ENCODE assay signal across 28 cellular contexts in genomic region chr11:33832676-33833075, GRCh38.
"Had no signal": no experiment of that assay in that cellular context is flagged by ENCODE, and none has a peak within 500 bp of the region (broad histone marks: within the 10 kb centered on the region; RNA-seq: fewer than 3 reads in every experiment).

No MANE protein-coding gene starts in this region.

- H3K27me3 ChIP-seq: testis, uterus, vagina had no signal

- H3K4me3 Mint-ChIP-seq: stimulated activated effector memory CD8-positive, alpha-beta T cell treated with anti-CD3 and anti-CD28 coated beads, Interleukin-12 subunit alpha, Interleukin-12 subunit beta, amount 100 ng/mL, for 72 hours; stimulated activated memory B cell treated with anti-CD40 and anti-IgM and Interleukin-4, amounts not matched to agents 10 μg/mL and 1 μg/mL and 100 μg/mL, for 72 hours; stimulated activated naive B cell treated with anti-CD40 and anti-IgM and Interleukin-4, amounts not matched to agents 10 μg/mL and 1 μg/mL and 100 μg/mL, for 72 hours; stimulated activated naive CD8-positive, alpha-beta T cell treated with anti-CD3 and anti-CD28 coated beads, Interleukin-15, amount 100 ng/mL, for 72 hours; stimulated activated naive CD8-positive, alpha-beta T cell treated with anti-CD3 and anti-CD28 coated beads, Interleukin-15, Interleukin-2, amounts not matched to agents 100 ng/mL and 50 ng/mL, for 24 hours; type B pancreatic cell had no signal

- ATAC-seq: stimulated activated effector memory CD8-positive, alpha-beta T cell treated with anti-CD3 and anti-CD28 coated beads, Interleukin-12 subunit alpha, Interleukin-12 subunit beta, amount 100 ng/mL, for 72 hours; stimulated activated memory B cell treated with anti-CD40 and anti-IgM and Interleukin-4, amounts not matched to agents 10 μg/mL and 1 μg/mL and 100 μg/mL, for 72 hours; stimulated activated naive B cell treated with anti-CD40 and anti-IgM and Interleukin-4, amounts not matched to agents 10 μg/mL and 1 μg/mL and 100 μg/mL, for 72 hours; stimulated activated naive CD8-positive, alpha-beta T cell treated with anti-CD3 and anti-CD28 coated beads, Interleukin-15, amount 100 ng/mL, for 72 hours; stimulated activated naive CD8-positive, alpha-beta T cell treated with anti-CD3 and anti-CD28 coated beads, Interleukin-15, Interleukin-2, amounts not matched to agents 100 U/mL and 50 U/mL, for 24 hours; upper lobe of right lung had no signal

- H3K4me3 ChIP-seq: stomach, suprapubic skin, testis, thoracic aorta, thyroid gland, tibial artery, tibial nerve, transverse colon, upper lobe of left lung, upper lobe of right lung, uterus, vagina had no signal

- DNase-seq: stimulated activated CD4-positive, alpha-beta T cell treated with anti-CD3 and anti-CD28 coated beads, Interleukin-2, amount 100 ng/mL, for 48 hours; stimulated activated CD4-positive, alpha-beta T cell treated with anti-CD3 and anti-CD28 coated beads, Interleukin-4, amount 100 ng/mL, for 1 hour; stimulated activated CD4-positive, alpha-beta T cell treated with anti-CD3 and anti-CD28 coated beads, Interleukin-4, amount 100 ng/mL, for 24 hours; stimulated activated CD4-positive, alpha-beta T cell treated with anti-CD3 and anti-CD28 coated beads, Interleukin-4, amount 100 ng/mL, for 4 hours; stimulated activated CD8-positive, alpha-beta memory T cell treated with anti-CD3 and anti-CD28 coated beads, Interleukin-4, amount 100 ng/mL, for 48 hours; stimulated activated naive B cell treated with anti-CD40 and anti-IgM and Interleukin-4, amounts not matched to agents 10 μg/mL and 1 μg/mL and 100 μg/mL, for 72 hours; stimulated activated naive CD4-positive, alpha-beta T cell; stimulated activated naive CD4-positive, alpha-beta T cell treated with Interleukin-2 at 50 U/mL for 16 hours; stimulated activated naive CD8-positive, alpha-beta T cell treated with anti-CD3 and anti-CD28 coated beads, Interleukin-15, amount 100 ng/mL, for 72 hours; stimulated activated naive CD8-positive, alpha-beta T cell treated with anti-CD3 and anti-CD28 coated beads, Interleukin-15, Interleukin-2, amounts not matched to agents 100 U/mL and 50 U/mL, for 24 hours; stomach; substantia nigra; testis; thyroid gland; tibial artery; transverse colon; upper lobe of left lung; upper lobe of right lung; uterus had no signal

- H3K9me3 ChIP-seq: stomach, suprapubic skin, testis, thoracic aorta, thyroid gland, tibial artery, tibial nerve, transverse colon, upper lobe of left lung, upper lobe of right lung, uterus, vagina had no signal

- H3K36me3 ChIP-seq: stomach, suprapubic skin, thoracic aorta, thyroid gland, tibial artery, tibial nerve, transverse colon, upper lobe of left lung, upper lobe of right lung, uterus, vagina had no signal

- FAIRE-seq: urothelium cell line had no signal

- H3K9me3 Mint-ChIP-seq: stimulated activated effector memory CD8-positive, alpha-beta T cell treated with anti-CD3 and anti-CD28 coated beads, Interleukin-12 subunit alpha, Interleukin-12 subunit beta, amount 100 ng/mL, for 72 hours; stimulated activated memory B cell treated with anti-CD40 and anti-IgM and Interleukin-4, amounts not matched to agents 10 μg/mL and 1 μg/mL and 100 μg/mL, for 72 hours; stimulated activated naive B cell treated with anti-CD40 and anti-IgM and Interleukin-4, amounts not matched to agents 10 μg/mL and 1 μg/mL and 100 μg/mL, for 72 hours; stimulated activated naive CD8-positive, alpha-beta T cell treated with anti-CD3 and anti-CD28 coated beads, Interleukin-15, amount 100 ng/mL, for 72 hours; stimulated activated naive CD8-positive, alpha-beta T cell treated with anti-CD3 and anti-CD28 coated beads, Interleukin-15, Interleukin-2, amounts not matched to agents 100 ng/mL and 50 ng/mL, for 24 hours; type B pancreatic cell had no signal

- H3K36me3 Mint-ChIP-seq: stimulated activated effector memory CD8-positive, alpha-beta T cell treated with anti-CD3 and anti-CD28 coated beads, Interleukin-12 subunit alpha, Interleukin-12 subunit beta, amount 100 ng/mL, for 72 hours; stimulated activated memory B cell treated with anti-CD40 and anti-IgM and Interleukin-4, amounts not matched to agents 10 μg/mL and 1 μg/mL and 100 μg/mL, for 72 hours; stimulated activated naive B cell treated with anti-CD40 and anti-IgM and Interleukin-4, amounts not matched to agents 10 μg/mL and 1 μg/mL and 100 μg/mL, for 72 hours; type B pancreatic cell had no signal

- H3K27ac ChIP-seq: stomach, suprapubic skin, testis, thoracic aorta, thyroid gland, tibial artery, tibial nerve, transverse colon, upper lobe of left lung, upper lobe of right lung, uterus, vagina had no signal

- H3K27ac Mint-ChIP-seq: stimulated activated effector memory CD8-positive, alpha-beta T cell treated with anti-CD3 and anti-CD28 coated beads, Interleukin-12 subunit alpha, Interleukin-12 subunit beta, amount 100 ng/mL, for 72 hours; stimulated activated memory B cell treated with anti-CD40 and anti-IgM and Interleukin-4, amounts not matched to agents 10 μg/mL and 1 μg/mL and 100 μg/mL, for 72 hours; stimulated activated naive B cell treated with anti-CD40 and anti-IgM and Interleukin-4, amounts not matched to agents 10 μg/mL and 1 μg/mL and 100 μg/mL, for 72 hours; stimulated activated naive CD8-positive, alpha-beta T cell treated with anti-CD3 and anti-CD28 coated beads, Interleukin-15, amount 100 ng/mL, for 72 hours; stimulated activated naive CD8-positive, alpha-beta T cell treated with anti-CD3 and anti-CD28 coated beads, Interleukin-15, Interleukin-2, amounts not matched to agents 100 ng/mL and 50 ng/mL, for 24 hours; type B pancreatic cell had no signal
